19 cellular contexts compared by ENCODE assay signal in genomic region chr16:48326937-48327336, GRCh38.
"Had no signal": no experiment of that assay in that cellular context is flagged by ENCODE, and none has a peak within 500 bp of the region (broad histone marks: within the 10 kb centered on the region; RNA-seq: fewer than 3 reads in every experiment).

No MANE protein-coding gene starts in this region.

- H3K27ac ChIP-seq: VCaP had no signal

- DNase-seq: activated CD4-positive, alpha-beta memory T cell treated with anti-CD3 and anti-CD28 coated beads, Interleukin-2, amount 10 ng/mL, durations not matched to agents 7 days and 5 days; activated CD4-positive, alpha-beta T cell treated with anti-CD3 and anti-CD28 coated beads, Interleukin-2, amount 10 ng/mL, durations not matched to agents 7 days and 5 days; activated CD4-positive, CD25-positive, alpha-beta regulatory T cell; activated gamma-delta T cell treated with Interleukin-2 at 50 U/mL for 16 hours; activated naive CD4-positive, alpha-beta T cell treated with anti-CD3 and anti-CD28 coated beads, Interleukin-2, amount 10 ng/mL, durations not matched to agents 7 days and 5 days; activated naive CD8-positive, alpha-beta T cell treated with anti-CD3 and anti-CD28 coated beads for 36 hours; activated T-cell treated with anti-CD3 and anti-CD28 coated beads for 4 hours; activated T-cell treated with anti-CD3 and anti-CD28 coated beads, Interleukin-2, amount 50 U/mL, for 72 hours; cerebellar nuclear complex; NCI-H1048; NCI-H146; NCI-H187 treated with DMSO at 0.1 percent for 48 hours; NCI-H2081 treated with DMSO at 0.1 percent for 48 hours; NCI-H226; NCI-H526 treated with DMSO at 0.1 percent for 48 hours; NCI-H82; SIG-M5; T-cell had no signal

- ATAC-seq: activated T-cell treated with anti-CD3 and anti-CD28 coated beads, Interleukin-2, amount 50 U/mL, for 72 hours; T-cell had no signal
